8 cellular contexts compared by ENCODE assay signal in genomic region chr4:39528056-39528465, GRCh38. TPM values are rescaled to one million over a fixed set of nuclear protein-coding genes. Genes with fewer than 3 reads are reported as not detected.
DNase-seq lines count a peak whose midpoint lies in the region; ATAC-seq and TF ChIP-seq lines count a peak whose summit lies in the region.

No MANE protein-coding gene starts in this region.

- H3K4me3 ChIP-seq in WI38 (ENCODE audit: low read depth, low read length) (peak overlapping the region; percentile 73), fibroblast of villous mesenchyme (ENCODE audit: low read depth, low read length) (peak overlapping the region; percentile 99), osteoblast (ENCODE audit: insufficient read depth, low read length) (peak overlapping the region; percentile 94)

- peaks cover 19% of the 10 kb centered on the region for H4K20me1 ChIP-seq in osteoblast (ENCODE audit: insufficient read depth, low read length)

- H3K4me1 ChIP-seq in osteoblast (ENCODE audit: insufficient read depth, low read length): peaks cover 26% of the 10 kb centered on the region

- peaks cover 50% of the 10 kb centered on the region for H3K79me2 ChIP-seq in osteoblast (ENCODE audit: insufficient read depth, low read length)

- DNase-seq in activated CD8-positive, alpha-beta memory T cell treated with anti-CD3 and anti-CD28 coated beads, Interleukin-2, amount 10 ng/mL, durations not matched to agents 7 days and 5 days: no peak
- no peak for DNase-seq in activated CD8-positive, alpha-beta memory T cell treated with anti-CD3 and anti-CD28 coated beads for 24 hours
- DNase-seq in fibroblast of villous mesenchyme (ENCODE audit: low read depth): peak; percentile 90
- DNase-seq in osteoblast (ENCODE audit: insufficient read length, low spot score, missing footprints): peak; percentile 95
- DNase-seq in NCI-H748 (lab: John Stamatoyannopoulos, UW; ENCODE audit: unreplicated experiment): no peak
- no peak for DNase-seq in stimulated activated CD4-positive, alpha-beta T cell treated with anti-CD3 and anti-CD28 coated beads, Interleukin-2, amount 100 ng/mL, for 48 hours

- CTCF ChIA-PET in activated CD8-positive, alpha-beta memory T cell treated with anti-CD3 and anti-CD28 coated beads, Interleukin-2, amount 10 ng/mL, durations not matched to agents 7 days and 5 days (lab: Charles Lee): no interaction called here

- H3K27ac Mint-ChIP-seq in activated CD8-positive, alpha-beta memory T cell treated with anti-CD3 and anti-CD28 coated beads, Interleukin-2, amount 10 ng/mL, durations not matched to agents 7 days and 5 days: no peak overlapping the region

- peak overlapping the region; percentile 94 for H3K27ac ChIP-seq in osteoblast (ENCODE audit: low read depth, low read length)

- no peak for TF ChIP-seq CTCF in WI38 (IDR thresholded peaks at IDR 0.05; ENCODE audit: low read depth, low read length)
- TF ChIP-seq CTCF in fibroblast of villous mesenchyme (IDR thresholded peaks at IDR 0.05; ENCODE audit: insufficient read depth, low read depth, low read length): no peak
- no peak for TF ChIP-seq CTCF in osteoblast (IDR thresholded peaks at IDR 0.05; ENCODE audit: extremely low read depth, low read depth, low read length)

- H3K4me1 Mint-ChIP-seq in activated CD8-positive, alpha-beta memory T cell treated with anti-CD3 and anti-CD28 coated beads, Interleukin-2, amount 10 ng/mL, durations not matched to agents 7 days and 5 days: peaks cover 16% of the 10 kb centered on the region

- peak overlapping the region; percentile 89 for H3K4me2 ChIP-seq in osteoblast (ENCODE audit: insufficient read depth, low read length)

- peaks cover 18% of the 10 kb centered on the region for H3K36me3 ChIP-seq in osteoblast (ENCODE audit: insufficient read depth, low read length)

- H3K36me3 Mint-ChIP-seq in activated CD8-positive, alpha-beta memory T cell treated with anti-CD3 and anti-CD28 coated beads, Interleukin-2, amount 10 ng/mL, durations not matched to agents 7 days and 5 days: peaks cover 25% of the 10 kb centered on the region

- peak overlapping the region; percentile 89 for H2AFZ ChIP-seq in osteoblast (ENCODE audit: low read length)

- no peak for ATAC-seq in activated CD8-positive, alpha-beta memory T cell treated with anti-CD3 and anti-CD28 coated beads, Interleukin-2, amount 10 ng/mL, durations not matched to agents 7 days and 5 days
- no peak for ATAC-seq in GM19397 (IDR thresholded peaks at IDR 0.05; ENCODE audit: unreplicated experiment)

- peaks cover 11% of the 10 kb centered on the region for H3K9me3 Mint-ChIP-seq in activated CD8-positive, alpha-beta memory T cell treated with anti-CD3 and anti-CD28 coated beads, Interleukin-2, amount 10 ng/mL, durations not matched to agents 7 days and 5 days (ENCODE audit: low read depth)

- no peaks in the 10 kb centered on the region for H3K27me3 Mint-ChIP-seq in activated CD8-positive, alpha-beta memory T cell treated with anti-CD3 and anti-CD28 coated beads, Interleukin-2, amount 10 ng/mL, durations not matched to agents 7 days and 5 days

- H3K27me3 ChIP-seq in osteoblast (ENCODE audit: insufficient read depth, low read length): no peaks in the 10 kb centered on the region

- H3K9me3 ChIP-seq in osteoblast (ENCODE audit: low read depth, low read length): no peaks in the 10 kb centered on the region

- H3K4me3 Mint-ChIP-seq in activated CD8-positive, alpha-beta memory T cell treated with anti-CD3 and anti-CD28 coated beads, Interleukin-2, amount 10 ng/mL, durations not matched to agents 7 days and 5 days: peak overlapping the region; percentile 96

RNA-seq across cellular contexts. Expression of gene UGDH, which starts 0.8 kb away (rescaled TPM):
- 10 to 100 TPM; 11.9 to 20.2 TPM for total RNA-seq in activated CD8-positive, alpha-beta memory T cell treated with anti-CD3 and anti-CD28 coated beads, Interleukin-2, amount 10 ng/mL, durations not matched to agents 7 days and 5 days
- 159 and 163 TPM in 2 replicates for total RNA-seq in fibroblast of villous mesenchyme
- 242 and 277 TPM in 2 replicates for total RNA-seq in osteoblast

Comparison
In these comparisons a context has a peak if more than half of its experiments do, and no peak if none do; other contexts are left out.
1. DNase-seq: peak in fibroblast of villous mesenchyme (single experiment) and osteoblast (single experiment); none in activated CD8-positive, alpha-beta memory T cell treated with anti-CD3 and anti-CD28 coated beads, Interleukin-2, amount 10 ng/mL, durations not matched to agents 7 days and 5 days (single experiment), activated CD8-positive, alpha-beta memory T cell treated with anti-CD3 and anti-CD28 coated beads for 24 hours (single experiment), NCI-H748 (single experiment) and stimulated activated CD4-positive, alpha-beta T cell treated with anti-CD3 and anti-CD28 coated beads, Interleukin-2, amount 100 ng/mL, for 48 hours (0 of 2).
2. Peak in every context shown above with its lines, with median percentiles within 50 percentile points of each other: H3K4me3 ChIP-seq.